8 cellular contexts compared by ENCODE assay signal in the genomic region with DNA sequence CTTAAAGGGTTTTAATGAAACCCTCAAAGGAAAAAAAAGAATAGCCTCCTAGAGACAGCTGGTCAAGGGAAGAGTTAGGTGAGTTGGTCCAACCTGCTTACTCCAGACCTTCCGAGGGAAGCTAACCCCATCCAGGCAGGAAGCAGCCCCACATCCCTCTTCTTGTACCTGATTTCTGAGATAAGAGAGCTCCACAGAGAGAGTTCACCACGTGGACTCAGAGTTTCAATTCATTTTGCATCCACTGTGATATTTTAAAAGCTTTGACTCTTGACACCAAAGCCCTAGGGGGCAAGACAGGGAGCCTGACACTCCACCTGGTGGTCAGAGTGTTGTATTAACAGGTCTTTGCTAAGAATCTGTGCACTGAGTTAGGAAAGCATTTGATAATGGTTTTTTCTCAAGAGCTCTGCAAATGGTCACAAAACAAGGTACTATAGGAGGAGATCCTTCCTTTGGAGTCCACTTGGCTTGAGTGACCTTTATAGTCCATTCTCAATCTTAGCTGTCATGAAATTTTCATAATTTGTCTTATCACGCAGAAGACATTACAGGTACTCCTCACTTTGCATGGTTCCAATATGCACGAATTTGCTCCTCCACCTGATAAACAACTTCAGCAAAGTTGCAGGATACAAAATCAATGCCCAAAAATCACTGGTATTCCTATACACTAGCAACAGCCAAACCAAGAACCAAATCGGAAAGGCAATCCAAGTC. TPM values are rescaled to one million over a fixed set of nuclear protein-coding genes. Genes with fewer than 3 reads are reported as not detected.
DNase-seq lines count a peak whose midpoint lies in the region; ATAC-seq and TF ChIP-seq lines count a peak whose summit lies in the region.

No MANE protein-coding gene starts in this region.

- no peak overlapping the region for H3K27ac ChIP-seq in AG04450 (ENCODE audit: low read depth, low read length)

- ATAC-seq in GM18505 (IDR thresholded peaks at IDR 0.05; ENCODE audit: unreplicated experiment), result peak; percentile 80
- ATAC-seq in HG02973 (IDR thresholded peaks at IDR 0.05; ENCODE audit: unreplicated experiment), result peak; percentile 90
- peak; percentile 88 for ATAC-seq in activated B cell treated with CpG ODN at 0.5 μM for 24 hours (ENCODE audit: low read depth)
- peak; percentile 91 for ATAC-seq in central memory CD8-positive, alpha-beta T cell (replicated peaks; ENCODE audit: extremely low read depth, poor library complexity, severe bottlenecking)
- ATAC-seq in memory B cell (ENCODE audit: low read depth), result peak; percentile 86

- H3K27me3 ChIP-seq in AG04450 (ENCODE audit: control insufficient read depth, insufficient read depth, low read length), result no peaks in the 10 kb centered on the region

- TF ChIP-seq POLR2A in GM18505 (IDR thresholded peaks at IDR 0.05; ENCODE audit: borderline replicate concordance, extremely low read depth, insufficient read depth, insufficient read length), result no peak

- H3K4me1 Mint-ChIP-seq in activated B cell treated with CpG ODN at 0.5 μM for 24 hours (peaks cover 83% of the 10 kb centered on the region), memory B cell (peaks cover 52% of the 10 kb centered on the region)
- peaks cover 48% of the 10 kb centered on the region for H3K4me1 Mint-ChIP-seq in central memory CD8-positive, alpha-beta T cell

- H3K9me3 Mint-ChIP-seq in activated B cell treated with CpG ODN at 0.5 μM for 24 hours (no peaks in the 10 kb centered on the region), memory B cell (no peaks in the 10 kb centered on the region)
- H3K9me3 Mint-ChIP-seq in central memory CD8-positive, alpha-beta T cell, result no peaks in the 10 kb centered on the region

- H3K27ac Mint-ChIP-seq in activated B cell treated with CpG ODN at 0.5 μM for 24 hours (peak overlapping the region; percentile 74), memory B cell (peak overlapping the region; percentile 81)
- H3K27ac Mint-ChIP-seq in central memory CD8-positive, alpha-beta T cell (ENCODE audit: low read depth), result peak overlapping the region; percentile 23

- H3K4me3 ChIP-seq in AG04450 (ENCODE audit: low read depth, low read length), result no peak overlapping the region

- POLR2A ChIA-PET in AG04450 (lab: Yijun Ruan, JAX) (no interaction called here), activated B cell treated with CpG ODN at 0.5 μM for 24 hours (lab: Charles Lee) (interaction anchor here (0.6 to 3.7 kb wide), 12 partner anchors 26 to 136 kb away, joined by 3 to 59 read pairs (median 4); partner anchors contain the start of gene RIPOR2)

- DNase-seq in AG04450 (ENCODE audit: low read depth, low spot score), result no peak
- peak; percentile 74 for DNase-seq in NCI-H2029 treated with DMSO at 0.1 percent for 48 hours (lab: John Stamatoyannopoulos, UW)
- DNase-seq in activated B cell treated with CpG ODN at 0.5 μM for 24 hours, result peak; percentile 25
- DNase-seq in central memory CD8-positive, alpha-beta T cell (ENCODE audit: low spot score in 2 of 2), result peak; percentile 53 to 65
- peak; percentile 58 to 79 for DNase-seq in memory B cell (ENCODE audit: low spot score in 2 of 2)
- peak; percentile 55 to 76 for DNase-seq in stimulated activated CD8-positive, alpha-beta memory T cell treated with anti-CD3 and anti-CD28 coated beads, Interleukin-7, amount 100 ng/mL, for 4 hours (ENCODE audit: low read depth in 2 of 2)

- TF ChIP-seq CTCF in AG04450 (IDR thresholded peaks at IDR 0.05; ENCODE audit: low read depth, low read length) (peak; percentile 70), activated B cell treated with CpG ODN at 0.5 μM for 24 hours (IDR thresholded peaks at IDR 0.05) (no peak)

- intact Hi-C loops in activated B cell treated with CpG ODN at 0.5 μM for 24 hours (cut with micrococcal nuclease), result loop anchor here (1.0 to 2.0 kb wide), 7 partner anchors 15 to 136 kb away; no protein-coding TSS in a partner anchor

- H3K9me3 ChIP-seq in AG04450 (ENCODE audit: control insufficient read depth, insufficient read depth, low read length), result no peaks in the 10 kb centered on the region

- CTCF ChIA-PET in AG04450 (lab: Charles Lee), result interaction anchor here (0.6 to 3.0 kb wide), 57 partner anchors 8 to 249 kb away, joined by 3 to 64 read pairs (median 5); partner anchors contain the start of gene GMNN
- CTCF ChIA-PET in activated B cell treated with CpG ODN at 0.5 μM for 24 hours (lab: Charles Lee), result interaction anchor here (0.6 to 4.1 kb wide), 55 partner anchors 10 to 154 kb away, joined by 3 to 113 read pairs (median 5); partner anchors contain the start of gene RIPOR2

- peak overlapping the region; percentile 55 for H3K4me3 Mint-ChIP-seq in activated B cell treated with CpG ODN at 0.5 μM for 24 hours
- H3K4me3 Mint-ChIP-seq in central memory CD8-positive, alpha-beta T cell, result peak overlapping the region; percentile 41
- H3K4me3 Mint-ChIP-seq in memory B cell, result peak overlapping the region; percentile 50

- H3K36me3 Mint-ChIP-seq in activated B cell treated with CpG ODN at 0.5 μM for 24 hours (ENCODE audit: low read depth) (peaks cover 66% of the 10 kb centered on the region), memory B cell (peaks cover 4% of the 10 kb centered on the region)
- no peaks in the 10 kb centered on the region for H3K36me3 Mint-ChIP-seq in central memory CD8-positive, alpha-beta T cell (ENCODE audit: insufficient read depth)

- H3K27me3 Mint-ChIP-seq in activated B cell treated with CpG ODN at 0.5 μM for 24 hours (no peaks in the 10 kb centered on the region), memory B cell (no peaks in the 10 kb centered on the region)
- H3K27me3 Mint-ChIP-seq in central memory CD8-positive, alpha-beta T cell, result no peaks in the 10 kb centered on the region

RNA-seq across cellular contexts. Expression of gene RIPOR2, which starts 56.1 kb away (rescaled TPM):
- polyA plus RNA-seq in AG04450 (2011; rRNA removed), result 7.3 TPM in 2 replicates
- 10.6 and 10.9 TPM in 2 replicates for polyA minus RNA-seq in AG04450 (2011; rRNA and poly(A)+ RNA removed)
- total RNA-seq in activated B cell treated with CpG ODN at 0.5 μM for 24 hours, result 260 and 302 TPM in 2 replicates

Comparison
In these comparisons a context has a peak if more than half of its experiments do, and no peak if none do; other contexts are left out.
1. H3K27ac Mint-ChIP-seq: peak in every context shown above with its lines; median percentile 81 in memory B cell; 74 in activated B cell treated with CpG ODN at 0.5 μM for 24 hours; 23 in central memory CD8-positive, alpha-beta T cell.